Comparison of ENCODE assay signal across 9 cellular contexts in genomic region chr11:567036-567628, GRCh38. TPM values are rescaled to one million over a fixed set of nuclear protein-coding genes. Genes with fewer than 3 reads are reported as not detected.
DNase-seq lines count a peak whose midpoint lies in the region; TF ChIP-seq lines count a peak whose summit lies in the region.
"Had no signal": no experiment of that assay in that cellular context is flagged by ENCODE, and none has a peak within 500 bp of the region (broad histone marks: within the 10 kb centered on the region; RNA-seq: fewer than 3 reads in every experiment).

No MANE protein-coding gene starts in this region.

- in situ Hi-C loops in astrocyte of the spinal cord (cut with HindIII; ENCODE audit: low sequenced_read_pairs) = no loop called here

- peaks cover 37% of the 10 kb centered on the region for H3K4me1 Mint-ChIP-seq in mesothelial cell of epicardium

- no peak overlapping the region for H2AFZ ChIP-seq in ACC112 (ENCODE audit: low read length, unreplicated experiment)

- no peaks in the 10 kb centered on the region for H3K27me3 Mint-ChIP-seq in mesothelial cell of epicardium (ENCODE audit: low read depth)

- H3K4me3 Mint-ChIP-seq in mesothelial cell of epicardium = peak overlapping the region; percentile 82

- no peaks in the 10 kb centered on the region for H3K36me3 Mint-ChIP-seq in mesothelial cell of epicardium

- no peaks in the 10 kb centered on the region for H3K27me3 ChIP-seq in ACC112 (ENCODE audit: insufficient read depth, low read length)
- peaks cover 8% of the 10 kb centered on the region for H3K27me3 ChIP-seq in HL-60 (ENCODE audit: insufficient read depth, poor library complexity, severe bottlenecking)

- DNase-seq in HL-60 (ENCODE audit: low read depth in 1 of 2, low spot score in 1 of 2) (no peak), astrocyte of the spinal cord (ENCODE audit: low read depth, low spot score) (no peak), mesothelial cell of epicardium (ENCODE audit: low spot score in 2 of 2, unreplicated experiment in 2 of 2) (no peak), DMS 273 (lab: John Stamatoyannopoulos, UW; ENCODE audit: unreplicated experiment) (no peak), SIG-M5 treated with dmso at 0.1 percent for 504 hours (lab: John Stamatoyannopoulos, UW; ENCODE audit: unreplicated experiment) (no peak), OCI-M1 (lab: John Stamatoyannopoulos, UW) (no peak), GDM1 (lab: John Stamatoyannopoulos, UW) (no peak)
- DNase-seq: aorta had no signal

- H3K4me1 ChIP-seq in ACC112 (ENCODE audit: control insufficient read depth, insufficient read depth, low read length, unreplicated experiment) = peaks cover 20% of the 10 kb centered on the region

- TF ChIP-seq CTCF in HL-60 (IDR thresholded peaks at IDR 0.05; ENCODE audit: insufficient read depth, low read length) (no peak), astrocyte of the spinal cord (IDR thresholded peaks at IDR 0.05; ENCODE audit: low read depth, low read length) (no peak), mesothelial cell of epicardium (IDR thresholded peaks at IDR 0.05; ENCODE audit: unreplicated experiment) (no peak)

- H3K79me2 ChIP-seq in ACC112 (ENCODE audit: control insufficient read depth, insufficient read depth, low read length, unreplicated experiment) = peaks cover 28% of the 10 kb centered on the region

- peak overlapping the region; percentile 64 for H3K27ac Mint-ChIP-seq in mesothelial cell of epicardium

- H3K9me3 Mint-ChIP-seq in mesothelial cell of epicardium = no peaks in the 10 kb centered on the region

- no peaks in the 10 kb centered on the region for H3K36me3 ChIP-seq in ACC112 (ENCODE audit: insufficient read depth, low read length)

- H3K27ac ChIP-seq in ACC112 (ENCODE audit: low read depth, low read length) (no peak overlapping the region), HL-60 (replicated peaks) (no peak overlapping the region)

- H3K4me3 ChIP-seq in ACC112 (ENCODE audit: low read depth, low read length) (peak overlapping the region; percentile 95), HL-60 (replicated peaks; ENCODE audit: insufficient read depth, low read length) (peak overlapping the region; percentile 48), astrocyte of the spinal cord (ENCODE audit: low read depth, low read length) (peak overlapping the region; percentile 56)

RNA-seq across cellular contexts. Expression of gene RASSF7, which starts 6.4 kb away (rescaled TPM):
- total RNA-seq in mesothelial cell of epicardium = 29.3 to 32.3 TPM (median 32.1 TPM) in 3 replicates

RNA-seq across cellular contexts. Expression of gene LMNTD2, which starts 6.6 kb away (rescaled TPM):
- total RNA-seq in mesothelial cell of epicardium = 16.5 to 17.4 TPM (median 16.6 TPM) in 3 replicates

RNA-seq across cellular contexts. Expression of gene PHRF1, which starts 9.1 kb away (rescaled TPM):
- 48.2 to 51.1 TPM (median 49.7 TPM) in 3 replicates for total RNA-seq in mesothelial cell of epicardium

RNA-seq across cellular contexts. Expression of gene LRRC56, which starts 29.8 kb away (rescaled TPM):
- total RNA-seq in mesothelial cell of epicardium = 3.0 to 3.4 TPM (median 3.2 TPM) in 3 replicates

RNA-seq across cellular contexts. Expression of gene HRAS, which starts 31.8 kb away (rescaled TPM):
- total RNA-seq in mesothelial cell of epicardium = 35.1 to 41.5 TPM (median 39.3 TPM) in 3 replicates
